5 cellular contexts compared by ENCODE assay signal in the genomic region with DNA sequence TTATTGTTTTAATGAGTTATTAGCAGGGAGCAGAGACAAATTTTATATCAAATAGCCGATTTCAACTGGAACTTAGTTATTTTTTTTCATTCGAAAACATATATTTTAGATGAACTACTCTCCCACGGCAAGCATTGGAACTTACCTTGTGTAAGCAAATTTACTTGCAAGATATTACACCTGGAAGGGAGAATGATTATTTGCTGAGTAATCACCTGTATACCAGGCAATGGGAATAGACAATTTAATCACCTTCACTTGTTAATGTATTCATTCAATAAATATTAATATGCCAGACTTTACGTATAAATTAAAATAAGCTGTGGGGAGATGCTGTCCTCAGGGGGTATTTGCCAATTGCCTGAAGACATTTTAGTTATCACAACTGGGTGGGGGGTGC.
"Had no signal": no experiment of that assay in that cellular context is flagged by ENCODE, and none has a peak within 500 bp of the region (broad histone marks: within the 10 kb centered on the region; RNA-seq: fewer than 3 reads in every experiment).

No MANE protein-coding gene starts in this region.

- H3K27ac ChIP-seq: HL-60, KMS-11 had no signal

- FAIRE-seq: HTR-8/SVneo, K562 had no signal

- H3K9ac ChIP-seq: KMS-11 had no signal

- H3K4me2 ChIP-seq: KMS-11 had no signal

- ATAC-seq: K562 had no signal

- H3K4me3 ChIP-seq: K562 had no signal

- DNase-seq: KG1 had no signal
